ENCODE assay signal across 1 cellular context in genomic region chr13:24307211-24308067, GRCh38.
TF ChIP-seq lines count a peak whose summit lies in the region.

No MANE protein-coding gene starts in this region.

TF ChIP-seq in GM23338, 12 proteins besides CTCF, POLR2A, EP300 and RAD21:
- TF ChIP-seq REST (IDR thresholded peaks at IDR 0.05; ENCODE audit: unreplicated experiment): no peak
- TF ChIP-seq ETS1 (IDR thresholded peaks at IDR 0.05): no peak
- TF ChIP-seq ZNF331 (CRISPR knock-in tag; IDR thresholded peaks at IDR 0.05; ENCODE audit: low read depth): no peak
- TF ChIP-seq POLR2AphosphoS5 (IDR thresholded peaks at IDR 0.05; ENCODE audit: low read depth): no peak
- TF ChIP-seq CREB1 (CRISPR knock-in tag; IDR thresholded peaks at IDR 0.05; ENCODE audit: low read depth): no peak
- TF ChIP-seq ZNF462 (CRISPR knock-in tag; IDR thresholded peaks at IDR 0.05): no peak
- TF ChIP-seq NANOG (IDR thresholded peaks at IDR 0.05; ENCODE audit: borderline replicate concordance): no peak
- TF ChIP-seq STAT1 (IDR thresholded peaks at IDR 0.05; ENCODE audit: unreplicated experiment): no peak
- TF ChIP-seq EZH2 (IDR thresholded peaks at IDR 0.05; ENCODE audit: low read depth, unreplicated experiment): no peak
TF ChIP-seq in GM23338: peak in this region for 0.
